ENCODE assay signal across 28 cellular contexts in genomic region chr4:7364979-7365378, GRCh38.
DNase-seq lines count a peak whose midpoint lies in the region; ATAC-seq and TF ChIP-seq lines count a peak whose summit lies in the region.
"Had no signal": no experiment of that assay in that cellular context is flagged by ENCODE, and none has a peak within 500 bp of the region (broad histone marks: within the 10 kb centered on the region; RNA-seq: fewer than 3 reads in every experiment).

No MANE protein-coding gene starts in this region.

- H3K27me3 ChIP-seq in layer of hippocampus (ENCODE audit: control insufficient read depth, insufficient read depth, low read length), result no peaks in the 10 kb centered on the region
- H3K27me3 ChIP-seq: ascending aorta, hepatocyte had no signal

- no peak for TF ChIP-seq CTCF in HEK293 (tag by site-specific recombination; IDR thresholded peaks at IDR 0.05)
- TF ChIP-seq CTCF in brain (conservative IDR thresholded peaks at IDR 0.05), result no peak

- H3K9me3 ChIP-seq in HEK293 (ENCODE audit: control insufficient read depth, insufficient read depth, low read depth, low read length), result no peaks in the 10 kb centered on the region
- H3K9me3 ChIP-seq: ascending aorta, sigmoid colon, tibial artery had no signal

- H3K27ac ChIP-seq in HEK293 (ENCODE audit: extremely low read depth, low read depth, low read length) (no peak overlapping the region), layer of hippocampus (ENCODE audit: low read depth, low read length) (peak overlapping the region; percentile 98)
- H3K27ac ChIP-seq: ascending aorta, hepatocyte, sigmoid colon, tibial artery had no signal

- POLR2A ChIA-PET in HEK293 (lab: Yijun Ruan, JAX), result no interaction called here

- DNase-seq in NCI-H2029 treated with DMSO at 0.1 percent for 48 hours (lab: John Stamatoyannopoulos, UW) (peak; percentile 48), NCI-H446 treated with DMSO at 0.1 percent for 48 hours (lab: John Stamatoyannopoulos, UW) (no peak)
- no peak for DNase-seq in activated naive CD4-positive, alpha-beta T cell treated with Interleukin-2 at 50 U/mL for 16 hours
- no peak for DNase-seq in central memory CD4-positive, alpha-beta T cell
- DNase-seq: activated CD8-positive, alpha-beta memory T cell treated with anti-CD3 and anti-CD28 coated beads, Interleukin-2, amount 50 U/mL, for 4 hours; effector CD8-positive, alpha-beta T cell; erythroblast; foreskin fibroblast; H7; NCI-H526 treated with DMSO at 0.1 percent for 48 hours; OCI-M1; SHP77; sigmoid colon; stimulated activated CD4-positive, alpha-beta T cell treated with anti-CD3 and anti-CD28 coated beads, Interleukin-15, amount 100 ng/mL, for 24 hours; stimulated activated naive CD8-positive, alpha-beta T cell treated with anti-CD3 and anti-CD28 coated beads, Interleukin-15, Interleukin-2, amounts not matched to agents 100 U/mL and 50 U/mL, for 24 hours; SW 1271; T1000; tibial artery had no signal

- no peak overlapping the region for H3K4me3 ChIP-seq in HEK293 (ENCODE audit: low read depth, low read length)
- H3K4me3 ChIP-seq: ascending aorta, hepatocyte, sigmoid colon, tibial artery had no signal

- H3K4me1 ChIP-seq in HEK293 (ENCODE audit: control insufficient read depth, insufficient read depth, low read length), result no peaks in the 10 kb centered on the region

- no peaks in the 10 kb centered on the region for H3K36me3 ChIP-seq in HEK293 (ENCODE audit: control insufficient read depth in 2 of 2, insufficient read depth in 1 of 2, low read length in 2 of 2)
- H3K36me3 ChIP-seq: ascending aorta, sigmoid colon, tibial artery had no signal

- peaks cover 61% of the 10 kb centered on the region for H3K4me1 Mint-ChIP-seq in brain
- H3K4me1 Mint-ChIP-seq: activated T-helper 17 cell treated with anti-CD3 and anti-CD28 coated beads, Interleukin-2, amount 50 U/mL, for 72 hours had no signal

- H3K9me3 Mint-ChIP-seq in brain, result peaks cover 0 to 4% (median 0%) of the 10 kb centered on the region in 5 experiments
- H3K9me3 Mint-ChIP-seq: activated T-helper 17 cell treated with anti-CD3 and anti-CD28 coated beads, Interleukin-2, amount 50 U/mL, for 72 hours had no signal

- peak overlapping the region in 4 of 5 experiments; percentile 15 to 94 (median 84) for H3K27ac Mint-ChIP-seq in brain
- H3K27ac Mint-ChIP-seq: activated naive CD4-positive, alpha-beta T cell treated with anti-CD3 and anti-CD28 coated beads, Interleukin-2, amount 50 U/mL, for 72 hours; activated T-helper 17 cell treated with anti-CD3 and anti-CD28 coated beads, Interleukin-2, amount 50 U/mL, for 72 hours; WTC11 had no signal

- H3K27me3 Mint-ChIP-seq in brain, result peaks cover 4% of the 10 kb centered on the region

- H3K4me3 Mint-ChIP-seq in brain, result peak overlapping the region in 2 of 5 experiments; percentile 18 to 40
- H3K4me3 Mint-ChIP-seq: activated T-helper 17 cell treated with anti-CD3 and anti-CD28 coated beads, Interleukin-2, amount 50 U/mL, for 72 hours; neural crest cell; WTC11 had no signal

- no peaks in the 10 kb centered on the region for H3K36me3 Mint-ChIP-seq in brain
- H3K36me3 Mint-ChIP-seq: activated naive CD4-positive, alpha-beta T cell treated with anti-CD3 and anti-CD28 coated beads, Interleukin-2, amount 50 U/mL, for 72 hours; WTC11 had no signal

- CTCF ChIA-PET in HEK293 (lab: Yijun Ruan, JAX), result interaction anchor here (0.6 to 0.7 kb wide), 2 partner anchors 29 to 155 kb away, joined by 3 to 4 read pairs; no protein-coding TSS in a partner anchor

- no peak for ATAC-seq in HG02798 (IDR thresholded peaks at IDR 0.05; ENCODE audit: poor library complexity, unreplicated experiment)
- ATAC-seq: activated naive CD4-positive, alpha-beta T cell treated with anti-CD3 and anti-CD28 coated beads, Interleukin-2, amount 50 U/mL, for 72 hours; activated T-helper 17 cell treated with anti-CD3 and anti-CD28 coated beads, Interleukin-2, amount 50 U/mL, for 72 hours; stimulated activated naive CD8-positive, alpha-beta T cell treated with anti-CD3 and anti-CD28 coated beads, Interleukin-15, Interleukin-2, amounts not matched to agents 100 U/mL and 50 U/mL, for 24 hours; WTC11 had no signal

TF ChIP-seq in HEK293, 187 proteins besides CTCF, POLR2A, EP300 and RAD21:
- TF ChIP-seq MYNN (tag by site-specific recombination; IDR thresholded peaks at IDR 0.05; ENCODE audit: borderline replicate concordance) (0 out of 2 replicates have a peak, but pooled peaks have one; percentile 46), ZNF521 (tag by site-specific recombination; IDR thresholded peaks at IDR 0.05) (no peak)
